9 cellular contexts compared by ENCODE assay signal in the genomic region with DNA sequence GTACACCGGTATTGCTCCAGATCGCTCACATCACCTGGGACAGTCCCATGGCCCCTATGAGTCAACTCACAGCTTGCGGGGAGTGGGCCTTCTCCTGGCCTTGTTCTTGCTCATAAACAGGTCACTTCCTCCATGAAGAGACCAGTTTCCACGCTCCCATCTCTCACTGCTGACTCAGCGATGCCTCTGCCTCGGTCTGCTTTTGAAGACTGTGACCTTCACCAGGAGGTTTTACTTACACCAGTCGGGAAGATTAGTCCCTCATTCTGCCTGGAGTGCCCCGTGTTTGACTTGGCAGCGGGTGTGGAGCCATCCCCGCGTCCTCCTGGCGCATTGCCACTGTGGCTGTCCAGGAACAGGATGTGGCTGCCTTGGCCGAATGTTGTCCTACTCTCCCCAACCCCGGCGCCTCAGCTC.
A peak's percentile ranks its signal among the peaks of the same experiment; 100 is the strongest.
DNase-seq lines count a peak whose midpoint lies in the region; ATAC-seq and TF ChIP-seq lines count a peak whose summit lies in the region.
"Had no signal": no experiment of that assay in that cellular context is flagged by ENCODE, and none has a peak within 500 bp of the region (broad histone marks: within the 10 kb centered on the region; RNA-seq: fewer than 3 reads in every experiment).

No MANE protein-coding gene starts in this region.

- H3K9me3 ChIP-seq in MG63 (no peaks in the 10 kb centered on the region), gastrocnemius medialis (no peaks in the 10 kb centered on the region)

- H3K4me3 ChIP-seq in MG63 (no peak overlapping the region), gastrocnemius medialis (no peak overlapping the region)
- H3K4me3 ChIP-seq: lung had no signal

- no peaks in the 10 kb centered on the region for H3K36me3 ChIP-seq in MG63
- no peaks in the 10 kb centered on the region for H3K36me3 ChIP-seq in gastrocnemius medialis

- no peak overlapping the region for H3K27ac ChIP-seq in epithelial cell of prostate
- H3K27ac ChIP-seq in gastrocnemius medialis = no peak overlapping the region

- no peak for TF ChIP-seq CTCF in gastrocnemius medialis (IDR thresholded peaks at IDR 0.05 in 4 of 5, conservative IDR thresholded peaks at IDR 0.05 in 1 of 5)

- H3K4me1 ChIP-seq in gastrocnemius medialis = no peaks in the 10 kb centered on the region

- ATAC-seq in GM19351 (IDR thresholded peaks at IDR 0.05; ENCODE audit: unreplicated experiment) (peak; percentile 45), gastrocnemius medialis (no peak)

- in situ Hi-C loops in gastrocnemius medialis (cut with MboI; ENCODE audit: low sequenced_read_pairs in 4 of 4) = loop anchor here in 1 of 4 donors (25.0 kb wide), 2 partner anchors 183 to 1108 kb away; no protein-coding TSS in a partner anchor

- TF ChIP-seq POLR2A in gastrocnemius medialis (IDR thresholded peaks at IDR 0.05) = no peak

- intact Hi-C loops in gastrocnemius medialis (cut with DNase I; ENCODE audit: low total_unique reads) = no loop called here

- H3K27me3 ChIP-seq in MG63 (no peaks in the 10 kb centered on the region), gastrocnemius medialis (no peaks in the 10 kb centered on the region)

- DNase-seq in MG63 (peak; percentile 89), epithelial cell of prostate (ENCODE audit: low read depth, low spot score) (peak; percentile 16), islet precursor cell (no peak), gastrocnemius medialis (no peak), hippocampal formation (lab: John Stamatoyannopoulos, UW) (no peak)
- DNase-seq in stimulated activated CD4-positive, alpha-beta T cell treated with anti-CD3 and anti-CD28 coated beads, Interleukin-4, amount 100 ng/mL, for 24 hours = peak; percentile 61
- DNase-seq: activated B cell treated with CpG ODN at 0.5 μM for 24 hours had no signal

Comparison
In these comparisons a context has a peak if more than half of its experiments do, and no peak if none do; other contexts are left out.
1. DNase-seq: peak in MG63 (single experiment), epithelial cell of prostate (single experiment) and stimulated activated CD4-positive, alpha-beta T cell treated with anti-CD3 and anti-CD28 coated beads, Interleukin-4, amount 100 ng/mL, for 24 hours (single experiment); none in islet precursor cell (single experiment), gastrocnemius medialis (0 of 2) and hippocampal formation (0 of 2).